In the genomic region with DNA sequence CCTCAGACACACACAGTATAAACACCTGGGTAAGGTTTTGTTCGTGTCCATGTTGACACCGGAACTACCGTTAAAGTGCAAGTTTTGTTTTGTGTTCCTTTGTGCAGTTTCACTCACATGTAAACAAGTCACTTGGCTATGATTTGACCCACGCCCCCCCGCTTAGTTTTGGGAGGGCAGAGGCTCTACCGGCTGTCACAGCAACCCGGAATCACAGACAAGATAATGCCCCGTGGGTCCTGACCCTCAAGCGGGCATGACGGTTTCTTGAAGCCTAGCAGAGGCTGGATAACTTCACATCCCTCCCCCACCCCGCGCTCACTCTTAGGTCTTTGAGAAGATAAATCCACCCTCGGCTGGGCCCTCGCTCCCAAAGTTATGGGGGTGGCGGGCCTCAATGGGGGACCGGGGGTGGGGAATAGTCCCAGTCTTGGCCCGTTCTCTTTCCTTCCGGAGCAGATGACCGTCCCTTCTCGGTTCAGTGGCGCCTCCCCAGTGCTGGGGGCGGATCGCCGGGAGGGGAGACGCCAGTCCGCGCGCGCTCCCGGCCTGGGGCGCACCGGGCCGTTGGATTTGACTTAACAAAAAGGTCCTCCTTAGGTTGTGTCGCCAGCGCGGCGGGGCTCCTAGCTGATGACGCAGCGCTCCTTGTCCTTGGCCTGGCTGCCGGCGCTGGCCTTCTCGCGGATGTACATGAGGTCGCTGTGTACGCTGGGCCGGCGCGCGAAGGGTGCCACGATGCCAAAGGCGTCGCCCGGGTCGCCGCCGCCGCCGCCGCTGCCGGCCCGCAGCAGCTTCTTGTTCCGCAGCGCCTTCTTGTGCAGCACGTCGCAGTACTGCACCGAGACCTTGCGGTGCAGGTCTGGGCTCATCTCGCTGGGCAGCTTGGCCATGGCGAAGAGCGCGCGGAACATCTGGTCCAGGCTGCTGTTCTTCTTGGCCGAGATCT, we compare ENCODE assay signal across 8 cellular contexts. TPM values are rescaled to one million over a fixed set of nuclear protein-coding genes. Genes with fewer than 3 reads are reported as not detected.
DNase-seq lines count a peak whose midpoint lies in the region; ATAC-seq and TF ChIP-seq lines count a peak whose summit lies in the region.

No MANE protein-coding gene starts in this region.

- peak overlapping the region; percentile 75 for H3K4me3 Mint-ChIP-seq in chondrocyte (ENCODE audit: unreplicated experiment)
- peak overlapping the region; percentile 77 for H3K4me3 Mint-ChIP-seq in stimulated activated effector memory CD8-positive, alpha-beta T cell treated with anti-CD3 and anti-CD28 coated beads, Interleukin-12 subunit alpha, Interleukin-12 subunit beta, amount 100 ng/mL, for 72 hours

- H3K27me3 ChIP-seq in MG63 = no peaks in the 10 kb centered on the region

- peak; percentile 7 for TF ChIP-seq CTCF in chondrocyte (IDR thresholded peaks at IDR 0.05)

- intact Hi-C loops in left colon (cut with DNase I, micrococcal nuclease) = loop anchor here in 1 of 2 donors (5.0 to 10.0 kb wide), 2 partner anchors 140 to 148 kb away; no protein-coding TSS in a partner anchor

- no peak overlapping the region for H3K4me3 ChIP-seq in MG63

- H3K9me3 ChIP-seq in MG63 = no peaks in the 10 kb centered on the region

- peaks cover 2% of the 10 kb centered on the region for H3K27me3 Mint-ChIP-seq in chondrocyte (ENCODE audit: low read depth)

- peak; percentile 38 for DNase-seq in CD1c-positive myeloid dendritic cell (ENCODE audit: extremely low spot score)
- DNase-seq in NCI-H69 (lab: John Stamatoyannopoulos, UW) = peak; percentile 62
- peak; percentile 93 for DNase-seq in chondrocyte (ENCODE audit: low spot score)
- peak; percentile 33 to 62 for DNase-seq in left colon
- no peak for DNase-seq in stimulated activated effector memory CD8-positive, alpha-beta T cell treated with anti-CD3 and anti-CD28 coated beads, Interleukin-12 subunit alpha, Interleukin-12 subunit beta, amount 100 ng/mL, for 72 hours (ENCODE audit: low spot score in 2 of 2)
- DNase-seq in GF-D8 (lab: John Stamatoyannopoulos, UW) = no peak
- no peak for DNase-seq in MG63

- H3K27ac Mint-ChIP-seq in chondrocyte (ENCODE audit: unreplicated experiment) = no peak overlapping the region
- H3K27ac Mint-ChIP-seq in stimulated activated effector memory CD8-positive, alpha-beta T cell treated with anti-CD3 and anti-CD28 coated beads, Interleukin-12 subunit alpha, Interleukin-12 subunit beta, amount 100 ng/mL, for 72 hours = no peak overlapping the region

- H3K4me1 Mint-ChIP-seq in chondrocyte (ENCODE audit: low read depth) = peaks cover 12% of the 10 kb centered on the region
- H3K4me1 Mint-ChIP-seq in stimulated activated effector memory CD8-positive, alpha-beta T cell treated with anti-CD3 and anti-CD28 coated beads, Interleukin-12 subunit alpha, Interleukin-12 subunit beta, amount 100 ng/mL, for 72 hours = peaks cover 15% of the 10 kb centered on the region

- H3K36me3 ChIP-seq in MG63 = no peaks in the 10 kb centered on the region

- H3K36me3 Mint-ChIP-seq in chondrocyte (ENCODE audit: low read depth) = peaks cover 5% of the 10 kb centered on the region
- peaks cover 32% of the 10 kb centered on the region for H3K36me3 Mint-ChIP-seq in stimulated activated effector memory CD8-positive, alpha-beta T cell treated with anti-CD3 and anti-CD28 coated beads, Interleukin-12 subunit alpha, Interleukin-12 subunit beta, amount 100 ng/mL, for 72 hours

- peak; percentile 25 for ATAC-seq in left colon
- no peak for ATAC-seq in stimulated activated effector memory CD8-positive, alpha-beta T cell treated with anti-CD3 and anti-CD28 coated beads, Interleukin-12 subunit alpha, Interleukin-12 subunit beta, amount 100 ng/mL, for 72 hours
- ATAC-seq in GM21786 (IDR thresholded peaks at IDR 0.05; ENCODE audit: unreplicated experiment) = no peak

- H3K9me3 Mint-ChIP-seq in chondrocyte (ENCODE audit: low read depth) = no peaks in the 10 kb centered on the region
- no peaks in the 10 kb centered on the region for H3K9me3 Mint-ChIP-seq in stimulated activated effector memory CD8-positive, alpha-beta T cell treated with anti-CD3 and anti-CD28 coated beads, Interleukin-12 subunit alpha, Interleukin-12 subunit beta, amount 100 ng/mL, for 72 hours

RNA-seq across cellular contexts. Expression of a gene that starts 1.4 kb away (rescaled TPM):
- total RNA-seq in chondrocyte = 0.31 to 0.72 TPM (median 0.42 TPM) in 3 replicates
- total RNA-seq in left colon = 10 to 100 TPM; 20.9 to 24.6 TPM
- 0.67 and 5.6 TPM in 2 replicates for total RNA-seq in MG63 (2014; rRNA removed; shearing (Covaris generic); ENCODE audit: low replicate concordance)

RNA-seq across cellular contexts. Expression of a gene that starts 18.0 kb away (rescaled TPM):
- total RNA-seq in chondrocyte (6.7 to 7.9 TPM (median 7.9 TPM) in 3 replicates), left colon (10 to 100 TPM; 19.5 to 20.4 TPM)
- total RNA-seq in MG63 (2014; rRNA removed; shearing (Covaris generic); ENCODE audit: low replicate concordance) = 7.0 and 13.3 TPM in 2 replicates

Comparison
In these comparisons a context has a peak if more than half of its experiments do, and no peak if none do; other contexts are left out.
1. DNase-seq: peak in CD1c-positive myeloid dendritic cell (single experiment), NCI-H69 (single experiment), chondrocyte (single experiment) and left colon (2 of 2); none in stimulated activated effector memory CD8-positive, alpha-beta T cell treated with anti-CD3 and anti-CD28 coated beads, Interleukin-12 subunit alpha, Interleukin-12 subunit beta, amount 100 ng/mL, for 72 hours (0 of 2), GF-D8 (single experiment) and MG63 (single experiment).